In genomic region chr7:129012641-129013040, GRCh38 we compare ENCODE assay signal across 29 cellular contexts.
"Had no signal": no experiment of that assay in that cellular context is flagged by ENCODE, and none has a peak within 500 bp of the region (broad histone marks: within the 10 kb centered on the region; RNA-seq: fewer than 3 reads in every experiment).

No MANE protein-coding gene starts in this region.

- H3K27ac Mint-ChIP-seq: dendritic cell treated with granulocyte-macrophage colony-stimulating factor and Interleukin-4, amounts not matched to agents 40 ng/mL and 50 ng/mL, for 4 days; endodermal cell; naive thymus-derived CD4-positive, alpha-beta T cell; nephron progenitor cell had no signal

- H3K36me3 ChIP-seq: ovary had no signal

- H3K4me3 Mint-ChIP-seq: dendritic cell treated with granulocyte-macrophage colony-stimulating factor and Interleukin-4, amounts not matched to agents 40 ng/mL and 50 ng/mL, for 4 days; endodermal cell; naive thymus-derived CD4-positive, alpha-beta T cell; nephron progenitor cell; stimulated activated naive B cell treated with anti-CD40 and anti-IgM and Interleukin-4, amounts not matched to agents 10 μg/mL and 1 μg/mL and 100 μg/mL, for 72 hours; stimulated activated naive CD8-positive, alpha-beta T cell treated with anti-CD3 and anti-CD28 coated beads, Interleukin-15, Interleukin-2, amounts not matched to agents 100 ng/mL and 50 ng/mL, for 24 hours had no signal

- DNase-seq: colonic mucosa; effector CD8-positive, alpha-beta T cell; endodermal cell; foreskin fibroblast; gastrocnemius medialis; head of caudate nucleus; kidney; left lung; mesendoderm; midbrain; naive thymus-derived CD4-positive, alpha-beta T cell; nephron progenitor cell; occipital lobe; ovary; posterior cingulate gyrus; psoas muscle; right cardiac atrium; spleen; stimulated activated CD4-positive, alpha-beta T cell treated with anti-CD3 and anti-CD28 coated beads, Interleukin-4, amount 100 ng/mL, for 4 hours; stimulated activated naive B cell treated with anti-CD40 and anti-IgM and Interleukin-4, amounts not matched to agents 10 μg/mL and 1 μg/mL and 100 μg/mL, for 72 hours; thyroid gland; trophoblast cell had no signal

- H3K27ac ChIP-seq: colonic mucosa, epithelial cell of prostate, gastrocnemius medialis, ovary, psoas muscle, skin epidermis, suprapubic skin, thyroid gland, vagina had no signal

- ATAC-seq: esophagus mucosa; gastrocnemius medialis; left lung; naive thymus-derived CD4-positive, alpha-beta T cell; psoas muscle; right cardiac atrium; stimulated activated naive B cell treated with anti-CD40 and anti-IgM and Interleukin-4, amounts not matched to agents 10 μg/mL and 1 μg/mL and 100 μg/mL, for 72 hours had no signal

- H3K9me3 ChIP-seq: colonic mucosa, gastrocnemius medialis, left lung, ovary, psoas muscle, spleen, suprapubic skin, thyroid gland, vagina had no signal

- H3K27me3 ChIP-seq: colonic mucosa, gastrocnemius medialis, left lung, ovary, spleen, suprapubic skin, thyroid gland, vagina had no signal

- H3K4me1 Mint-ChIP-seq: endodermal cell, nephron progenitor cell had no signal

- H3K27me3 Mint-ChIP-seq: dendritic cell treated with granulocyte-macrophage colony-stimulating factor and Interleukin-4, amounts not matched to agents 40 ng/mL and 50 ng/mL, for 4 days; naive thymus-derived CD4-positive, alpha-beta T cell; stimulated activated naive B cell treated with anti-CD40 and anti-IgM and Interleukin-4, amounts not matched to agents 10 μg/mL and 1 μg/mL and 100 μg/mL, for 72 hours; stimulated activated naive CD8-positive, alpha-beta T cell treated with anti-CD3 and anti-CD28 coated beads, Interleukin-15, Interleukin-2, amounts not matched to agents 100 ng/mL and 50 ng/mL, for 24 hours had no signal

- H3K9me3 Mint-ChIP-seq: dendritic cell treated with granulocyte-macrophage colony-stimulating factor and Interleukin-4, amounts not matched to agents 40 ng/mL and 50 ng/mL, for 4 days; endodermal cell; naive thymus-derived CD4-positive, alpha-beta T cell; nephron progenitor cell; stimulated activated naive B cell treated with anti-CD40 and anti-IgM and Interleukin-4, amounts not matched to agents 10 μg/mL and 1 μg/mL and 100 μg/mL, for 72 hours; stimulated activated naive CD8-positive, alpha-beta T cell treated with anti-CD3 and anti-CD28 coated beads, Interleukin-15, Interleukin-2, amounts not matched to agents 100 ng/mL and 50 ng/mL, for 24 hours had no signal

- FAIRE-seq: kidney had no signal

- H3K4me3 ChIP-seq: colonic mucosa, gastrocnemius medialis, left lung, ovary, psoas muscle, skin epidermis, spleen, suprapubic skin, thyroid gland, vagina had no signal

- H3K4me1 ChIP-seq: colonic mucosa, suprapubic skin, vagina had no signal
